In genomic region chr4:110196871-110197420, GRCh38 we compare ENCODE assay signal across 8 cellular contexts. TPM values are rescaled to one million over a fixed set of nuclear protein-coding genes. Genes with fewer than 3 reads are reported as not detected.
DNase-seq lines count a peak whose midpoint lies in the region; ATAC-seq and TF ChIP-seq lines count a peak whose summit lies in the region.

No MANE protein-coding gene starts in this region.

- peaks cover 3% of the 10 kb centered on the region for H3K36me3 Mint-ChIP-seq in activated naive CD4-positive, alpha-beta T cell treated with anti-CD3 and anti-CD28 coated beads, Interleukin-2, amount 50 U/mL, for 24 hours
- H3K36me3 Mint-ChIP-seq in osteocyte (ENCODE audit: unreplicated experiment): no peaks in the 10 kb centered on the region

- peaks cover 28% of the 10 kb centered on the region for H3K4me1 Mint-ChIP-seq in activated naive CD4-positive, alpha-beta T cell treated with anti-CD3 and anti-CD28 coated beads, Interleukin-2, amount 50 U/mL, for 24 hours
- H3K4me1 Mint-ChIP-seq in osteocyte (ENCODE audit: unreplicated experiment): peaks cover 26% of the 10 kb centered on the region

- peak overlapping the region; percentile 99 for H3K4me3 Mint-ChIP-seq in activated naive CD4-positive, alpha-beta T cell treated with anti-CD3 and anti-CD28 coated beads, Interleukin-2, amount 50 U/mL, for 24 hours
- peak overlapping the region; percentile 99 for H3K4me3 Mint-ChIP-seq in osteocyte (ENCODE audit: unreplicated experiment)

- TF ChIP-seq CTCF in osteocyte (IDR thresholded peaks at IDR 0.05): no peak

- H3K9me3 Mint-ChIP-seq in activated naive CD4-positive, alpha-beta T cell treated with anti-CD3 and anti-CD28 coated beads, Interleukin-2, amount 50 U/mL, for 24 hours: no peaks in the 10 kb centered on the region
- H3K9me3 Mint-ChIP-seq in osteocyte (ENCODE audit: unreplicated experiment): no peaks in the 10 kb centered on the region

- ATAC-seq in GM19043 (IDR thresholded peaks at IDR 0.05; ENCODE audit: low read depth, unreplicated experiment): peak; percentile 20
- peak; percentile 26 for ATAC-seq in HG03196 (IDR thresholded peaks at IDR 0.05; ENCODE audit: unreplicated experiment)

- DNase-seq in AG20443 (ENCODE audit: low spot score) (peak; percentile 71), RKO (ENCODE audit: low spot score) (peak; percentile 52), head of caudate nucleus (peak in 40 of 42 donors; percentile 22 to 82 (median 66)), osteocyte (ENCODE audit: extremely low spot score, unreplicated experiment) (peak; percentile 85), ureter (ENCODE audit: low spot score) (peak; percentile 53)

- peak overlapping the region; percentile 99 for H3K27ac Mint-ChIP-seq in activated naive CD4-positive, alpha-beta T cell treated with anti-CD3 and anti-CD28 coated beads, Interleukin-2, amount 50 U/mL, for 24 hours
- H3K27ac Mint-ChIP-seq in osteocyte (ENCODE audit: unreplicated experiment): peak overlapping the region; percentile 90

- H3K27me3 Mint-ChIP-seq in activated naive CD4-positive, alpha-beta T cell treated with anti-CD3 and anti-CD28 coated beads, Interleukin-2, amount 50 U/mL, for 24 hours: no peaks in the 10 kb centered on the region
- no peaks in the 10 kb centered on the region for H3K27me3 Mint-ChIP-seq in osteocyte (ENCODE audit: unreplicated experiment)

- intact Hi-C loops in head of caudate nucleus (cut with DNase I): loop anchor here (5.0 kb wide), 1 partner anchor 145 kb away; no protein-coding TSS in a partner anchor

RNA-seq across cellular contexts. Expression of gene ELOVL6, which starts 1.5 kb away (rescaled TPM):
- 7.3 and 9.0 TPM in 2 replicates for total RNA-seq in osteocyte
- total RNA-seq in ureter: 62.3 TPM

Comparison
In these comparisons a context has a peak if more than half of its experiments do, and no peak if none do; other contexts are left out.
1. Peak in every context shown above with its lines: DNase-seq and ATAC-seq.